In the genomic region with DNA sequence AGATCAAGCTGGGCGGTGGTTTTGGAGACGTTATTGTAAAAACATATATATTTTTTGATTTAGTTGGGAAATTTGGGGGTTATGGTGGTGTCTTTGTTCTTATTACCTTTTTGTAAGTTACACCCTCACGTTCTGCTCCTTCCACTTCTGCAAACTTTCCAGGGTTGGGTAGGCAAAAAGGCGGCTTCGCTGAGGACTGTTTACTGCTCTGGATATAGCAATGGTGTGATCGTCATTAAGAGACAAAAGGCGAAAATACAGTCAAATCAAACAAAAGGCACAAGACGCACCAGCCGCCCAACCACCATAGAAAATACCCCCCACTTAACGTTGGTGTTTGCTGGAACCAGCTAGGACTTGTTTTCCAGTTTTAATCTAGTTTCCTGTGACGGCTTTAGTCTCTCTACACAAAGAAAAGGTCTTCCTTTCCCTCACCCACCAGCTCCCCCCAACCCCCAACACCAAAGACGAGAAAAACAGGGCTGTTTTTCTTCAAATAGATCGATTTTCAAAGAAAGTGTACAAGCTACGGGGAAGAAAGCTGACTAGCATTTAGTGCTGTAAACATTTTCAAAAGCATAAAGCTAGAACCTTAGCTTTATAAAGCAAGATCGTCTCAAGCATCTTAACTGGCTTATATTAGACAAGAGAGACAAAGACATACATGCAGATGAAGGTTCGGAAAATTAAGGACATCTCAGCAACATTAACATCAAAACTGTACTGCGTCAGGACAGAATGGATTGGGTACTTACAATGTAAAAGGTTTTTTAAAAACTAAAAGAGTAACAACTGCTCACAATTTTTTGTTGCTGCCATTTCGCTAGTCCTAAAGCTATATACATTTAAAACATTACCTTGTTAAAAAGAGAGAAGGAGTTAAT, we compare ENCODE assay signal across 8 cellular contexts. TPM values are rescaled to one million over a fixed set of nuclear protein-coding genes. Genes with fewer than 3 reads are reported as not detected.
A peak's percentile ranks its signal among the peaks of the same experiment; 100 is the strongest.
DNase-seq lines count a peak whose midpoint lies in the region; ATAC-seq and TF ChIP-seq lines count a peak whose summit lies in the region.

No MANE protein-coding gene starts in this region.

- no peak for TF ChIP-seq EP300 in tibial nerve (IDR thresholded peaks at IDR 0.05)

- H3K4me1 ChIP-seq in Loucy (ENCODE audit: insufficient read depth, low read length, poor library complexity, severe bottlenecking) (peaks cover 35% of the 10 kb centered on the region), tibial nerve (peaks cover 0 to 45% (median 41%) of the 10 kb centered on the region in 4 donors)

- H3K9ac ChIP-seq in Loucy (ENCODE audit: low read depth, low read length, poor library complexity, severe bottlenecking) = peak overlapping the region; percentile 100

- TF ChIP-seq CTCF in Calu3 (IDR thresholded peaks at IDR 0.05; ENCODE audit: unreplicated experiment) (no peak), Loucy (conservative IDR thresholded peaks at IDR 0.05; ENCODE audit: low read length) (no peak), tibial nerve (IDR thresholded peaks at IDR 0.05) (no peak)

- CTCF ChIA-PET in Calu3 (lab: Charles Lee) = interaction anchor here (0.6 to 3.6 kb wide), 3 partner anchors 10 to 31 kb away, joined by 3 to 13 read pairs (median 4); no protein-coding TSS in a partner anchor

- no peaks in the 10 kb centered on the region for H3K27me3 Mint-ChIP-seq in Calu3 (ENCODE audit: unreplicated experiment)
- no peaks in the 10 kb centered on the region for H3K27me3 Mint-ChIP-seq in dendritic cell treated with granulocyte-macrophage colony-stimulating factor and Interleukin-4, amounts not matched to agents 40 ng/mL and 50 ng/mL, for 4 days
- no peaks in the 10 kb centered on the region for H3K27me3 Mint-ChIP-seq in memory B cell

- H3K9me2 ChIP-seq in Loucy (replicated peaks; ENCODE audit: low read depth, low read length) = no peaks in the 10 kb centered on the region

- 1 to 2% methylated on average over 18 of the region's 18 CpGs for WGBS in tibial nerve, 2 donors

- H3K9me3 ChIP-seq in Loucy (ENCODE audit: insufficient read depth, low read depth, low read length) = no peaks in the 10 kb centered on the region
- no peaks in the 10 kb centered on the region for H3K9me3 ChIP-seq in tibial nerve

- intact Hi-C loops in Calu3 (cut with micrococcal nuclease; ENCODE audit: unreplicated experiment) = no loop called here
- intact Hi-C loops in dendritic cell treated with granulocyte-macrophage colony-stimulating factor and Interleukin-4, amounts not matched to agents 40 ng/mL and 50 ng/mL, for 4 days (cut with micrococcal nuclease) = no loop called here

- H3K4me3 ChIP-seq in Loucy (ENCODE audit: low read length, poor library complexity, severe bottlenecking) (peak overlapping the region; percentile 94), tibial nerve (peak overlapping the region; percentile 66 to 88 (median 78))

- H3K36me3 ChIP-seq in Loucy (ENCODE audit: insufficient read depth, low read length) (0 out of 2 replicates have a peak, but pooled peaks cover 5% of the 10 kb centered on the region), tibial nerve (no peaks in the 10 kb centered on the region)

- TF ChIP-seq POLR2A in tibial nerve (IDR thresholded peaks at IDR 0.05) = no peak

- ATAC-seq in memory B cell (ENCODE audit: low read depth) = no peak
- no peak for ATAC-seq in HG03571 (IDR thresholded peaks at IDR 0.05; ENCODE audit: unreplicated experiment)
- no peak for ATAC-seq in GM21390 (IDR thresholded peaks at IDR 0.05; ENCODE audit: unreplicated experiment)

- TSS peak; percentile 50 for BruUV-seq in Calu3 (replicated peaks; lab: Mats Ljungman, UMichigan)

- peaks cover 6% of the 10 kb centered on the region for H3K27me3 ChIP-seq in Loucy (ENCODE audit: insufficient read depth, low read length, poor library complexity, severe bottlenecking)
- H3K27me3 ChIP-seq in tibial nerve = no peaks in the 10 kb centered on the region

- H3K9me3 Mint-ChIP-seq in Calu3 (ENCODE audit: low read depth, unreplicated experiment) (no peaks in the 10 kb centered on the region), memory B cell (no peaks in the 10 kb centered on the region)
- no peaks in the 10 kb centered on the region for H3K9me3 Mint-ChIP-seq in dendritic cell treated with granulocyte-macrophage colony-stimulating factor and Interleukin-4, amounts not matched to agents 40 ng/mL and 50 ng/mL, for 4 days

- peak overlapping the region; percentile 93 for H3K4me2 ChIP-seq in Loucy (ENCODE audit: low read depth, low read length, poor library complexity, severe bottlenecking)

- H3K36me3 Mint-ChIP-seq in Calu3 (ENCODE audit: insufficient read depth, unreplicated experiment) (peaks cover 88% of the 10 kb centered on the region), memory B cell (peaks cover 3% of the 10 kb centered on the region)
- H3K36me3 Mint-ChIP-seq in dendritic cell treated with granulocyte-macrophage colony-stimulating factor and Interleukin-4, amounts not matched to agents 40 ng/mL and 50 ng/mL, for 4 days (ENCODE audit: low read depth) = peaks cover 91% of the 10 kb centered on the region

- no peak overlapping the region for H2AFZ ChIP-seq in Loucy (ENCODE audit: low read length)

- peak overlapping the region; percentile 99 to 100 (median 100) for H3K27ac ChIP-seq in tibial nerve

- H3K4me3 Mint-ChIP-seq in Calu3 (ENCODE audit: low read depth, unreplicated experiment) (peak overlapping the region; percentile 76), memory B cell (peak overlapping the region; percentile 88)
- peak overlapping the region; percentile 100 for H3K4me3 Mint-ChIP-seq in dendritic cell treated with granulocyte-macrophage colony-stimulating factor and Interleukin-4, amounts not matched to agents 40 ng/mL and 50 ng/mL, for 4 days

- H3K4me1 Mint-ChIP-seq in Calu3 (ENCODE audit: low read depth, unreplicated experiment) (peaks cover 61% of the 10 kb centered on the region), memory B cell (peaks cover 28% of the 10 kb centered on the region)
- peaks cover 39% of the 10 kb centered on the region for H3K4me1 Mint-ChIP-seq in dendritic cell treated with granulocyte-macrophage colony-stimulating factor and Interleukin-4, amounts not matched to agents 40 ng/mL and 50 ng/mL, for 4 days (ENCODE audit: low read depth)

- H3K27ac Mint-ChIP-seq in Calu3 (ENCODE audit: unreplicated experiment) (peak overlapping the region; percentile 93), memory B cell (peak overlapping the region; percentile 95)
- H3K27ac Mint-ChIP-seq in dendritic cell treated with granulocyte-macrophage colony-stimulating factor and Interleukin-4, amounts not matched to agents 40 ng/mL and 50 ng/mL, for 4 days = peak overlapping the region; percentile 100

- peaks cover 6% of the 10 kb centered on the region; the same call in 1 of the 2 replicates for H3F3A ChIP-seq in Loucy (ENCODE audit: low read depth)

- DNase-seq in Calu3 (no peak), T-helper 22 cell (ENCODE audit: low read depth) (peak; percentile 26), memory B cell (ENCODE audit: low spot score in 2 of 2) (no peak), tibial nerve (ENCODE audit: low spot score in 2 of 2) (peak in 1 of 2 donors; percentile 18)

- H4K20me1 ChIP-seq in Loucy (ENCODE audit: insufficient read depth, low read length, poor library complexity, severe bottlenecking) = peaks cover 47% of the 10 kb centered on the region

- H3K79me2 ChIP-seq in Loucy (ENCODE audit: insufficient read depth, low read length) = peaks cover 85% of the 10 kb centered on the region

RNA-seq across cellular contexts. Expression of a gene that starts 2.0 kb away (rescaled TPM):
- total RNA-seq in Calu3 (2022) (32.2 and 33.1 TPM in 2 replicates), tibial nerve (10 to 100 TPM in 3 of 4 donors, 1 to 10 TPM in 1; 9.4 to 18.3 (median 12.2) TPM)

RNA-seq across cellular contexts. Expression of a gene that starts 8.4 kb away (rescaled TPM):
- 73.9 and 121 TPM in 2 replicates for total RNA-seq in Calu3 (2022)
- 10 to 100 TPM; 14.1 to 24.3 (median 18.1) TPM for total RNA-seq in tibial nerve

RNA-seq across cellular contexts. Expression of a gene that starts 56.8 kb away (rescaled TPM):
- total RNA-seq in Calu3 (2022) (not detected in 2 replicates), tibial nerve (1 to 10 TPM in 1 of 4 donors, under 1 TPM in 1, not detected in 2; 0.63 to 1.1 TPM)
